ENCODE assay signal across 10 cellular contexts in the genomic region with DNA sequence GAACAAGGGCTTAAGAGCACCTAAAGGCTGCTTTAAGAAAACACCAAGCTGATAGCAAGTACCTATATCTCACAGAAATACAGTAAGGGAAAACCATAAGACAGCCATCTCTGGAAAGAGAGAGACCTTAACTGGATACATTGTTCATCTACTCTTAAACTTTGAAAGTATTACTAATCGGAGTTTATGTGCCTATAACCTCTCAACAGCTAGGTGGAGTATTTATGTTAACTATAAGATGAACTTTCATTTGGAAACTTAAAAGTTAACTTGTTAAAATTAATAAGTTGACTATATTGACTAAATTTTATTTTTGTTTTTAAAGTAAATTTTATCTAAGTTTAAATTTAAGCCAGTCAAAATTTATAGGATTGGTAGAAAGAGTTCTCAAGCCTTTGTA.
"Had no signal": no experiment of that assay in that cellular context is flagged by ENCODE, and none has a peak within 500 bp of the region (broad histone marks: within the 10 kb centered on the region; RNA-seq: fewer than 3 reads in every experiment).

No MANE protein-coding gene starts in this region.

- ATAC-seq: heart left ventricle had no signal

- H3K27ac ChIP-seq: dorsolateral prefrontal cortex had no signal

- H3K9me3 Mint-ChIP-seq: activated CD4-positive, alpha-beta memory T cell treated with anti-CD3 and anti-CD28 coated beads for 36 hours; activated naive CD8-positive, alpha-beta T cell treated with anti-CD3 and anti-CD28 coated beads for 36 hours had no signal

- DNase-seq: activated CD4-positive, alpha-beta memory T cell treated with anti-CD3 and anti-CD28 coated beads for 36 hours; activated gamma-delta T cell; activated naive CD8-positive, alpha-beta T cell treated with anti-CD3 and anti-CD28 coated beads for 36 hours; activated T-cell treated with anti-CD3 and anti-CD28 coated beads, Interleukin-2, amount 50 U/mL, for 48 hours; dorsolateral prefrontal cortex; esophagus squamous epithelium; foreskin melanocyte; heart left ventricle had no signal

- H3K36me3 Mint-ChIP-seq: activated CD4-positive, alpha-beta memory T cell treated with anti-CD3 and anti-CD28 coated beads for 36 hours had no signal

- H3K27ac Mint-ChIP-seq: activated CD4-positive, alpha-beta memory T cell treated with anti-CD3 and anti-CD28 coated beads for 36 hours; activated naive CD8-positive, alpha-beta T cell treated with anti-CD3 and anti-CD28 coated beads for 36 hours had no signal

- H3K27me3 ChIP-seq: dorsolateral prefrontal cortex, esophagus squamous epithelium, heart left ventricle, tibial nerve had no signal

- H3K9me3 ChIP-seq: esophagus squamous epithelium, heart left ventricle, tibial nerve had no signal

- H3K4me3 Mint-ChIP-seq: activated CD4-positive, alpha-beta memory T cell treated with anti-CD3 and anti-CD28 coated beads for 36 hours; activated naive CD8-positive, alpha-beta T cell treated with anti-CD3 and anti-CD28 coated beads for 36 hours had no signal

- FAIRE-seq: keratinocyte had no signal

- H3K36me3 ChIP-seq: heart left ventricle, tibial nerve had no signal

- H3K4me3 ChIP-seq: dorsolateral prefrontal cortex, esophagus squamous epithelium, heart left ventricle, tibial nerve had no signal

- H3K27me3 Mint-ChIP-seq: activated CD4-positive, alpha-beta memory T cell treated with anti-CD3 and anti-CD28 coated beads for 36 hours; activated naive CD8-positive, alpha-beta T cell treated with anti-CD3 and anti-CD28 coated beads for 36 hours had no signal
